ENCODE assay signal across 23 cellular contexts in genomic region chr11:126515501-126515900, GRCh38.
"Had no signal": no experiment of that assay in that cellular context is flagged by ENCODE, and none has a peak within 500 bp of the region (broad histone marks: within the 10 kb centered on the region; RNA-seq: fewer than 3 reads in every experiment).

No MANE protein-coding gene starts in this region.

- H3K27ac Mint-ChIP-seq: mesothelial cell of epicardium; naive B cell; natural killer cell; neural progenitor cell; stimulated activated effector memory CD8-positive, alpha-beta T cell treated with anti-CD3 and anti-CD28 coated beads, Interleukin-12 subunit alpha, Interleukin-12 subunit beta, amount 100 ng/mL, for 72 hours; stimulated activated naive CD8-positive, alpha-beta T cell treated with anti-CD3 and anti-CD28 coated beads, Interleukin-15, Interleukin-2, amounts not matched to agents 100 ng/mL and 50 ng/mL, for 24 hours; type B pancreatic cell had no signal

- H3K27me3 ChIP-seq: neural progenitor cell, pancreas, right atrium auricular region, right lobe of liver, vagina had no signal

- H3K4me2 ChIP-seq: neural progenitor cell had no signal

- H3K4me1 ChIP-seq: pancreas, psoas muscle, right atrium auricular region, right lobe of liver, tibial nerve, vagina had no signal

- H3K4me3 ChIP-seq: lung, neural progenitor cell, pancreas, psoas muscle, right atrium auricular region, right lobe of liver, skin epidermis, tibial nerve, vagina had no signal

- H3K9me3 Mint-ChIP-seq: mesothelial cell of epicardium; natural killer cell; nephron progenitor cell; neural progenitor cell; stimulated activated effector memory CD8-positive, alpha-beta T cell treated with anti-CD3 and anti-CD28 coated beads, Interleukin-12 subunit alpha, Interleukin-12 subunit beta, amount 100 ng/mL, for 72 hours; stimulated activated naive CD8-positive, alpha-beta T cell treated with anti-CD3 and anti-CD28 coated beads, Interleukin-15, Interleukin-2, amounts not matched to agents 100 ng/mL and 50 ng/mL, for 24 hours; type B pancreatic cell had no signal

- H3K27ac ChIP-seq: neural progenitor cell, pancreas, psoas muscle, right atrium auricular region, right lobe of liver, skin epidermis, tibial nerve, vagina had no signal

- H2AFZ ChIP-seq: neural progenitor cell had no signal

- H3K36me3 ChIP-seq: neural progenitor cell, pancreas, right atrium auricular region, right lobe of liver, tibial nerve, vagina had no signal

- H3K4me3 Mint-ChIP-seq: mesothelial cell of epicardium; naive B cell; natural killer cell; nephron progenitor cell; neural progenitor cell; stimulated activated effector memory CD8-positive, alpha-beta T cell treated with anti-CD3 and anti-CD28 coated beads, Interleukin-12 subunit alpha, Interleukin-12 subunit beta, amount 100 ng/mL, for 72 hours; stimulated activated naive CD8-positive, alpha-beta T cell treated with anti-CD3 and anti-CD28 coated beads, Interleukin-15, Interleukin-2, amounts not matched to agents 100 ng/mL and 50 ng/mL, for 24 hours; type B pancreatic cell had no signal

- DNase-seq: hippocampal formation; kidney glomerular epithelial cell; left cardiac atrium; mesendoderm; naive B cell; natural killer cell; nephron progenitor cell; pancreas; psoas muscle; right lobe of liver; stimulated activated CD4-positive, alpha-beta T cell treated with anti-CD3 and anti-CD28 coated beads, Interleukin-4, amount 100 ng/mL, for 24 hours; stimulated activated naive CD4-positive, alpha-beta T cell had no signal

- H3K36me3 Mint-ChIP-seq: mesothelial cell of epicardium; naive B cell; natural killer cell; neural progenitor cell; stimulated activated effector memory CD8-positive, alpha-beta T cell treated with anti-CD3 and anti-CD28 coated beads, Interleukin-12 subunit alpha, Interleukin-12 subunit beta, amount 100 ng/mL, for 72 hours; type B pancreatic cell had no signal

- H3K9me3 ChIP-seq: pancreas, psoas muscle, right atrium auricular region, right lobe of liver, tibial nerve, vagina had no signal

- ATAC-seq: left cardiac atrium; left lobe of liver; natural killer cell; pancreas; psoas muscle; right lobe of liver; stimulated activated effector memory CD8-positive, alpha-beta T cell treated with anti-CD3 and anti-CD28 coated beads, Interleukin-12 subunit alpha, Interleukin-12 subunit beta, amount 100 ng/mL, for 72 hours had no signal

- H3K4me1 Mint-ChIP-seq: naive B cell, natural killer cell had no signal

- H3K9ac ChIP-seq: neural progenitor cell had no signal
